11 cellular contexts compared by ENCODE assay signal in the genomic region with DNA sequence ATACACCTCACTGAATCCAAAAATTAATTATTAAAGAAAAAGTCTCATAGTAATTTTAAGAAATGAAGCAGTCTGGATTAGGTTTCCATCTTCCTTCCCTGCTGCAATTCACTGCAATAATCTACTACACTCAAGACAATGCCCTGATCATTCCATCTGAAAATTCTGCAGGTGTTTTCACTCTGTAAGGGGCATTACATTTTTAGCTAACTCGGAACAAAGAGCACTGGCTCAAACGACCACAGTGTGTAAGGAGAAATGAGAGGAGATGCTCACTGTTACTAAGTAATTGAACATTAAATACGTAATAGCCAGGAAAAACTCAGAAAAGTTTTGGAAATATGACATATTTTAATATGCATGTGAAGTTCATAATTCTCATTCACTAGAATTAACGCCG. TPM values are rescaled to one million over a fixed set of nuclear protein-coding genes. Genes with fewer than 3 reads are reported as not detected.
DNase-seq lines count a peak whose midpoint lies in the region; ATAC-seq, FAIRE-seq and TF ChIP-seq lines count a peak whose summit lies in the region.
"Had no signal": no experiment of that assay in that cellular context is flagged by ENCODE, and none has a peak within 500 bp of the region (broad histone marks: within the 10 kb centered on the region; RNA-seq: fewer than 3 reads in every experiment).

No MANE protein-coding gene starts in this region.

- H3K4me1 ChIP-seq in NT2/D1 (ENCODE audit: insufficient read depth, insufficient read length) = no peaks in the 10 kb centered on the region
- H3K4me1 ChIP-seq in endothelial cell of umbilical vein (ENCODE audit: control insufficient read depth, extremely low read depth, insufficient read depth, low read length) = peaks cover 52% of the 10 kb centered on the region
- H3K4me1 ChIP-seq in parathyroid adenoma = peaks cover 21% of the 10 kb centered on the region
- H3K4me1 ChIP-seq in suprapubic skin = peaks cover 33% of the 10 kb centered on the region

- H3K36me3 ChIP-seq in NT2/D1 (ENCODE audit: insufficient read depth, insufficient read length, low read length) (no peaks in the 10 kb centered on the region), endothelial cell of umbilical vein (ENCODE audit: control insufficient read depth in 2 of 2, extremely low read depth in 1 of 2, insufficient read depth in 2 of 2, low read length in 2 of 2) (no peaks in the 10 kb centered on the region), parathyroid adenoma (ENCODE audit: control insufficient read depth, insufficient read depth, low read length) (no peaks in the 10 kb centered on the region), suprapubic skin (no peaks in the 10 kb centered on the region)
- H3K36me3 ChIP-seq: transverse colon had no signal

- peaks cover 41% of the 10 kb centered on the region for H3K27me3 Mint-ChIP-seq in activated T-cell treated with anti-CD3 and anti-CD28 coated beads, Interleukin-2, amount 50 U/mL, for 4 hours (ENCODE audit: low read depth)

- CTCF ChIA-PET in endothelial cell of umbilical vein (lab: Charles Lee) = interaction anchor here (2.2 kb wide), 1 partner anchor 72 kb away, joined by 14 read pairs; no protein-coding TSS in a partner anchor

- intact Hi-C loops in endothelial cell of umbilical vein (cut with micrococcal nuclease) = loop anchor here (5.0 kb wide), 1 partner anchor 409 kb away; a partner anchor contains a TSS

- H3K27ac ChIP-seq in endothelial cell of umbilical vein (ENCODE audit: insufficient read depth, low read depth, low read length) (no peak overlapping the region), parathyroid adenoma (no peak overlapping the region), suprapubic skin (no peak overlapping the region)

- dilution Hi-C loops in endothelial cell of umbilical vein (cut with MboI; ENCODE audit: extremely low pct_ligation_motif_present, low sequenced_read_pairs) = no loop called here

- peaks cover 8% of the 10 kb centered on the region for H3K4me1 Mint-ChIP-seq in activated T-cell treated with anti-CD3 and anti-CD28 coated beads, Interleukin-2, amount 50 U/mL, for 4 hours (ENCODE audit: low read depth)

- H3K9ac ChIP-seq in NT2/D1 (ENCODE audit: insufficient read length, low read depth) (peak overlapping the region; percentile 85), endothelial cell of umbilical vein (replicated peaks; ENCODE audit: extremely low read depth, insufficient read depth, low read length) (no peak overlapping the region), parathyroid adenoma (no peak overlapping the region)

- no peak for ATAC-seq in activated T-cell treated with anti-CD3 and anti-CD28 coated beads, Interleukin-2, amount 50 U/mL, for 4 hours
- ATAC-seq in GM21723 (IDR thresholded peaks at IDR 0.05; ENCODE audit: unreplicated experiment) = no peak

- H2AFZ ChIP-seq in endothelial cell of umbilical vein (ENCODE audit: low read depth, low read length) (no peak overlapping the region), parathyroid adenoma (no peak overlapping the region)

- peak overlapping the region; percentile 60 for H3K4me2 ChIP-seq in endothelial cell of umbilical vein (ENCODE audit: insufficient read depth, low read length)
- H3K4me2 ChIP-seq in parathyroid adenoma (ENCODE audit: low read length) = peak overlapping the region; percentile 95

- H3K79me2 ChIP-seq in endothelial cell of umbilical vein (ENCODE audit: control insufficient read depth, insufficient read depth, low read length) (peaks cover 12% of the 10 kb centered on the region), parathyroid adenoma (peaks cover 24% of the 10 kb centered on the region)

- no peak for DNase-seq in activated T-cell treated with anti-CD3 and anti-CD28 coated beads, Interleukin-2, amount 50 U/mL, for 4 hours
- DNase-seq in activated T-cell treated with anti-CD3 and anti-CD28 coated beads for 4 hours = no peak
- no peak for DNase-seq in NT2/D1 (ENCODE audit: low read depth, low spot score)
- DNase-seq in endothelial cell of umbilical vein (ENCODE audit: low read depth, low spot score) = no peak
- no peak for DNase-seq in EL
- no peak for DNase-seq in suprapubic skin (ENCODE audit: low spot score in 2 of 2)
- DNase-seq: NCI-H1048, SHP77, transverse colon had no signal

- H3K9me1 ChIP-seq in endothelial cell of umbilical vein (replicated peaks; ENCODE audit: control insufficient read depth, extremely low read depth, insufficient read depth, low read length) = no peaks in the 10 kb centered on the region

- H3K27me3 ChIP-seq in NT2/D1 (ENCODE audit: insufficient read depth, insufficient read length) (no peaks in the 10 kb centered on the region), endothelial cell of umbilical vein (ENCODE audit: control insufficient read depth in 2 of 2, insufficient read depth in 2 of 2, low read length in 2 of 2) (no peaks in the 10 kb centered on the region), parathyroid adenoma (ENCODE audit: control insufficient read depth, insufficient read depth, low read length) (no peaks in the 10 kb centered on the region), suprapubic skin (no peaks in the 10 kb centered on the region)
- H3K27me3 ChIP-seq: transverse colon had no signal

- 79% methylated on average over 5 of the region's 5 CpGs for WGBS in suprapubic skin

- H3K36me3 Mint-ChIP-seq in activated T-cell treated with anti-CD3 and anti-CD28 coated beads, Interleukin-2, amount 50 U/mL, for 4 hours (ENCODE audit: insufficient read depth) = no peaks in the 10 kb centered on the region

- peak overlapping the region; percentile 7 for H3K4me3 Mint-ChIP-seq in activated T-cell treated with anti-CD3 and anti-CD28 coated beads, Interleukin-2, amount 50 U/mL, for 4 hours

- H3K9me3 ChIP-seq in NT2/D1 (ENCODE audit: insufficient read depth, low read length) = no peaks in the 10 kb centered on the region
- H3K9me3 ChIP-seq in endothelial cell of umbilical vein (replicated peaks; ENCODE audit: control insufficient read depth, insufficient read depth, low read length) = no peaks in the 10 kb centered on the region
- H3K9me3 ChIP-seq in parathyroid adenoma (ENCODE audit: control insufficient read depth, low read length) = no peaks in the 10 kb centered on the region
- no peaks in the 10 kb centered on the region for H3K9me3 ChIP-seq in suprapubic skin
- H3K9me3 ChIP-seq: transverse colon had no signal

- TF ChIP-seq POLR2A in endothelial cell of umbilical vein (IDR thresholded peaks at IDR 0.05; ENCODE audit: low read depth, low read length) (no peak), suprapubic skin (IDR thresholded peaks at IDR 0.05) (no peak)

- POLR2A ChIA-PET in endothelial cell of umbilical vein (lab: Charles Lee) = no interaction called here

- BruUV-seq in endothelial cell of umbilical vein (replicated peaks; lab: Mats Ljungman, UMichigan) = no TSS peak

- FAIRE-seq in endothelial cell of umbilical vein (lab: Jason Lieb, UNC) = no peak

- H3K4me3 ChIP-seq in NT2/D1 (ENCODE audit: insufficient read length, low read depth) = peak overlapping the region; percentile 71
- H3K4me3 ChIP-seq in endothelial cell of umbilical vein (replicated peaks in 1 of 3; ENCODE audit: insufficient read depth in 1 of 3, low read depth in 1 of 3, low read length in 3 of 3) = peak overlapping the region in 1 of 3 experiments; percentile 75
- H3K4me3 ChIP-seq in parathyroid adenoma (ENCODE audit: low read depth, low read length) = peak overlapping the region; percentile 70
- no peak overlapping the region for H3K4me3 ChIP-seq in suprapubic skin

- no peaks in the 10 kb centered on the region for H4K20me1 ChIP-seq in endothelial cell of umbilical vein (replicated peaks; ENCODE audit: control insufficient read depth, extremely low read depth, insufficient read depth, low read length)

- TF ChIP-seq EP300 in suprapubic skin (IDR thresholded peaks at IDR 0.05) = no peak

- no peak for TF ChIP-seq CTCF in endothelial cell of umbilical vein (IDR thresholded peaks at IDR 0.05; ENCODE audit: extremely low read depth in 1 of 2, insufficient read depth in 1 of 2, low read depth in 1 of 2, low read length in 2 of 2)
- no peak for TF ChIP-seq CTCF in parathyroid adenoma (IDR thresholded peaks at IDR 0.05)
- TF ChIP-seq CTCF in suprapubic skin (IDR thresholded peaks at IDR 0.05) = no peak

- no peaks in the 10 kb centered on the region for H3K9me3 Mint-ChIP-seq in activated T-cell treated with anti-CD3 and anti-CD28 coated beads, Interleukin-2, amount 50 U/mL, for 4 hours

TF ChIP-seq in endothelial cell of umbilical vein, 7 proteins besides CTCF, POLR2A, EP300 and RAD21:
- TF ChIP-seq GATA2 (IDR thresholded peaks at IDR 0.05; ENCODE audit: insufficient read depth, insufficient read length, low read depth, low read length) = no peak
- TF ChIP-seq, protein P1, sequence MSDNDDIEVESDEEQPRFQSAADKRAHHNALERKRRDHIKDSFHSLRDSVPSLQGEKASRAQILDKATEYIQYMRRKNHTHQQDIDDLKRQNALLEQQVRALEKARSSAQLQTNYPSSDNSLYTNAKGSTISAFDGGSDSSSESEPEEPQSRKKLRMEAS (IDR thresholded peaks at IDR 0.05; ENCODE audit: insufficient read depth, insufficient read length) = no peak
- TF ChIP-seq EZH2 (IDR thresholded peaks at IDR 0.05; ENCODE audit: borderline replicate concordance, low read depth, low read length, severe bottlenecking) = no peak
- no peak for TF ChIP-seq POLR2AphosphoS5 (IDR thresholded peaks at IDR 0.05; ENCODE audit: insufficient read depth, low read depth, low read length)
- TF ChIP-seq MYC (IDR thresholded peaks at IDR 0.05; ENCODE audit: low read depth, low read length) = no peak
- no peak for TF ChIP-seq JUN (IDR thresholded peaks at IDR 0.05; ENCODE audit: borderline replicate concordance, insufficient read depth, insufficient read length, low read depth)
- no peak for TF ChIP-seq FOS (IDR thresholded peaks at IDR 0.05; ENCODE audit: borderline replicate concordance, insufficient read depth, low read length)

RNA-seq across cellular contexts. Expression of a gene that starts 1.3 kb away (rescaled TPM):
- 1 to 10 TPM in 2 of 3 donors, under 1 TPM in 1; 0.84 to 2.4 (median 1.3) TPM for total RNA-seq in activated T-cell treated with anti-CD3 and anti-CD28 coated beads, Interleukin-2, amount 50 U/mL, for 4 hours
- total RNA-seq in endothelial cell of umbilical vein = 24.2 and 25.2 TPM in 2 replicates
- 2.9 and 3.9 TPM in 2 replicates for polyA plus RNA-seq in endothelial cell of umbilical vein
- polyA plus RNA-seq in endothelial cell of umbilical vein (2011; cell fraction: cytosol; rRNA removed) = 4.7 and 4.8 TPM in 2 replicates
- polyA plus RNA-seq in endothelial cell of umbilical vein (2011; cell fraction: nucleus; rRNA removed) = 10.8 and 12.9 TPM in 2 replicates
- 23.5 and 24.6 TPM in 2 replicates for polyA plus RNA-seq in endothelial cell of umbilical vein (2012)
- 8.4 and 10.5 TPM in 2 replicates for polyA minus RNA-seq in endothelial cell of umbilical vein
- polyA minus RNA-seq in endothelial cell of umbilical vein (2011; cell fraction: cytosol; rRNA and poly(A)+ RNA removed) = 1.2 TPM
- 6.4 and 8.8 TPM in 2 replicates for polyA minus RNA-seq in endothelial cell of umbilical vein (2011; cell fraction: nucleus; rRNA and poly(A)+ RNA removed)
- total RNA-seq in suprapubic skin = 1 to 10 TPM; 1.8 to 3.4 (median 2.2) TPM
